Comparison of ENCODE assay signal across 12 cellular contexts in genomic region chr13:23427342-23428182, GRCh38. TPM values are rescaled to one million over a fixed set of nuclear protein-coding genes. Genes with fewer than 3 reads are reported as not detected.
DNase-seq lines count a peak whose midpoint lies in the region; ATAC-seq, FAIRE-seq and TF ChIP-seq lines count a peak whose summit lies in the region.
"Had no signal": no experiment of that assay in that cellular context is flagged by ENCODE, and none has a peak within 500 bp of the region (broad histone marks: within the 10 kb centered on the region; RNA-seq: fewer than 3 reads in every experiment).

No MANE protein-coding gene starts in this region.

- dilution Hi-C loops in keratinocyte (cut with MboI; ENCODE audit: extremely low pct_ligation_motif_present, low sequenced_read_pairs), result no loop called here

- peak overlapping the region; percentile 88 for H2AFZ ChIP-seq in keratinocyte (ENCODE audit: control insufficient read depth, low read length)

- DNase-seq in HK-2 (ENCODE audit: unreplicated experiment) (peak; percentile 25), brain pericyte (ENCODE audit: low read depth, low spot score) (peak; percentile 56), keratinocyte (ENCODE audit: low read depth, low spot score) (no peak), smooth muscle cell of the brain vasculature (ENCODE audit: low read depth, low spot score) (peak; percentile 67), NOMO-1 treated with DMSO at 0.1 percent for 48 hours (lab: John Stamatoyannopoulos, UW; ENCODE audit: unreplicated experiment) (no peak), inferior parietal cortex (ENCODE audit: extremely low spot score) (no peak), T-cell (no peak)
- DNase-seq in effector memory CD8-positive, alpha-beta T cell, result no peak
- DNase-seq: cerebellar nuclear complex; stimulated activated CD4-positive, alpha-beta T cell treated with anti-CD3 and anti-CD28 coated beads, Interleukin-2, amount 100 ng/mL, for 24 hours; T-helper 9 cell had no signal

- H3K27ac ChIP-seq in keratinocyte (ENCODE audit: control insufficient read depth, insufficient read depth, low read length), result no peak overlapping the region

- H3K4me3 ChIP-seq in keratinocyte (ENCODE audit: control insufficient read depth in 2 of 3, extremely low read depth in 1 of 3, insufficient read depth in 2 of 3, low read depth in 1 of 3, low read length in 3 of 3), result no peak overlapping the region

- POLR2A ChIA-PET in T-cell (lab: Charles Lee), result no interaction called here

- no peaks in the 10 kb centered on the region for H3K36me3 ChIP-seq in keratinocyte (ENCODE audit: control insufficient read depth in 2 of 2, extremely low read depth in 1 of 2, insufficient read depth in 2 of 2, low read length in 2 of 2)

- no peaks in the 10 kb centered on the region for H4K20me1 ChIP-seq in keratinocyte (ENCODE audit: control insufficient read depth, extremely low read depth, insufficient read depth, low read length)

- H3K4me2 ChIP-seq in keratinocyte (ENCODE audit: control insufficient read depth, extremely low read depth, insufficient read depth, low read depth, low read length), result peak overlapping the region; percentile 59

- no peak for ATAC-seq in effector memory CD8-positive, alpha-beta T cell (replicated peaks)
- ATAC-seq in T-cell (replicated peaks in 1 of 4), result no peak

- H3K36me3 Mint-ChIP-seq in effector memory CD8-positive, alpha-beta T cell (ENCODE audit: insufficient read depth), result no peaks in the 10 kb centered on the region
- no peaks in the 10 kb centered on the region for H3K36me3 Mint-ChIP-seq in T-cell

- peak; percentile 55 for FAIRE-seq in keratinocyte (lab: Jason Lieb, UNC)
- FAIRE-seq: GM18507 had no signal

- TF ChIP-seq CTCF in keratinocyte (optimal IDR thresholded peaks at IDR 0.05 in 1 of 3, IDR thresholded peaks at IDR 0.05 in 1 of 3, conservative IDR thresholded peaks at IDR 0.05 in 1 of 3; ENCODE audit: extremely low read depth in 1 of 3, insufficient read depth in 2 of 3, low read length in 3 of 3), result no peak

- no peaks in the 10 kb centered on the region for H3K9me3 ChIP-seq in keratinocyte (ENCODE audit: control insufficient read depth, low read depth, low read length)

- H3K4me1 Mint-ChIP-seq in effector memory CD8-positive, alpha-beta T cell (ENCODE audit: low read depth in 2 of 2), result peaks cover 0 to 4% of the 10 kb centered on the region in 2 donors
- peaks cover 0 to 2% (median 0%) of the 10 kb centered on the region in 3 donors for H3K4me1 Mint-ChIP-seq in T-cell

- H3K9me1 ChIP-seq in keratinocyte (ENCODE audit: control insufficient read depth, extremely low read depth, insufficient read depth, low read length), result no peaks in the 10 kb centered on the region

- H3K79me2 ChIP-seq in keratinocyte (ENCODE audit: control insufficient read depth, insufficient read depth, low read length), result no peaks in the 10 kb centered on the region

- CTCF ChIA-PET in T-cell (lab: Charles Lee), result interaction anchor here in 1 of 2 donors (0.7 kb wide), 1 partner anchor 1948 kb away, joined by 3 read pairs; no protein-coding TSS in a partner anchor

- H3K4me3 Mint-ChIP-seq in effector memory CD8-positive, alpha-beta T cell, result no peak overlapping the region
- H3K4me3 Mint-ChIP-seq in T-cell, result no peak overlapping the region

- H3K4me1 ChIP-seq in keratinocyte (ENCODE audit: control insufficient read depth, extremely low read depth, insufficient read depth, low read length), result peaks cover 16% of the 10 kb centered on the region

- H3K27me3 Mint-ChIP-seq in effector memory CD8-positive, alpha-beta T cell, result peaks cover 37% of the 10 kb centered on the region in 2 donors
- H3K27me3 Mint-ChIP-seq in T-cell, result peaks cover 21 to 26% of the 10 kb centered on the region in 2 donors

- no peak overlapping the region for H3K27ac Mint-ChIP-seq in effector memory CD8-positive, alpha-beta T cell
- no peak overlapping the region for H3K27ac Mint-ChIP-seq in T-cell

- H3K9me3 Mint-ChIP-seq in effector memory CD8-positive, alpha-beta T cell, result no peaks in the 10 kb centered on the region
- H3K9me3 Mint-ChIP-seq in T-cell, result no peaks in the 10 kb centered on the region

- H3K27me3 ChIP-seq in keratinocyte (ENCODE audit: control insufficient read depth, extremely low read depth, insufficient read depth, low read length), result no peaks in the 10 kb centered on the region

- H3K9ac ChIP-seq in keratinocyte (ENCODE audit: control insufficient read depth, extremely low read depth, insufficient read depth, low read length), result no peak overlapping the region

RNA-seq across cellular contexts. Expression of gene SACS, which starts 5.9 kb away (rescaled TPM):
- 7.8 to 13.5 TPM (median 11.2 TPM) in 3 replicates for polyA plus RNA-seq in keratinocyte
- polyA plus RNA-seq in keratinocyte (2011; ENCODE audit: low read depth), result 3.7 TPM
- 3.8 and 6.8 TPM in 2 replicates for polyA plus RNA-seq in keratinocyte (2011; cell fraction: cytosol; rRNA removed)
- 15.3 and 22.9 TPM in 2 replicates for polyA plus RNA-seq in keratinocyte (2011; cell fraction: nucleus; rRNA removed)
- 3.2 and 10.5 TPM in 2 replicates for polyA plus RNA-seq in keratinocyte (2012; ENCODE audit: low replicate concordance)
- polyA minus RNA-seq in keratinocyte, result 43.4 to 82.7 TPM (median 61.2 TPM) in 3 replicates
- polyA minus RNA-seq in keratinocyte (2011; cell fraction: cytosol; rRNA and poly(A)+ RNA removed), result 22.1 TPM
- 60.2 and 89.0 TPM in 2 replicates for polyA minus RNA-seq in keratinocyte (2011; cell fraction: nucleus; rRNA and poly(A)+ RNA removed)
- total RNA-seq in T-cell, result 10 to 100 TPM; 17.6 to 28.6 (median 27.3) TPM

Comparison
In these comparisons a context has a peak if more than half of its experiments do, and no peak if none do; other contexts are left out.
1. DNase-seq: peak in HK-2 (single experiment), brain pericyte (single experiment) and smooth muscle cell of the brain vasculature (single experiment); none in keratinocyte (single experiment), effector memory CD8-positive, alpha-beta T cell (0 of 3), NOMO-1 treated with DMSO at 0.1 percent for 48 hours (single experiment), inferior parietal cortex (single experiment) and T-cell (0 of 34).